ENCODE assay signal across 2 cellular contexts in genomic region chr17:27456681-27457404, GRCh38.
A peak's percentile ranks its signal among the peaks of the same experiment; 100 is the strongest.
TF ChIP-seq lines count a peak whose summit lies in the region.

No MANE protein-coding gene starts in this region.

TF ChIP-seq in GM12878, 131 proteins besides CTCF, POLR2A, EP300 and RAD21:
- no peak for TF ChIP-seq RB1 (IDR thresholded peaks at IDR 0.05; ENCODE audit: borderline replicate concordance)
- no peak for TF ChIP-seq IKZF2 (IDR thresholded peaks at IDR 0.05)
- 0 out of 2 replicates have a peak, but pooled peaks have one; percentile 3 for TF ChIP-seq DPF2 (IDR thresholded peaks at IDR 0.05)
- TF ChIP-seq TBL1XR1 (IDR thresholded peaks at IDR 0.05; ENCODE audit: low read depth, low read length), result no peak
- 0 out of 2 replicates have a peak, but pooled peaks have one; percentile 6 for TF ChIP-seq NKRF (conservative IDR thresholded peaks at IDR 0.05)
- no peak for TF ChIP-seq FOXM1 (IDR thresholded peaks at IDR 0.05; ENCODE audit: low read depth, low read length)
- TF ChIP-seq SKIL (IDR thresholded peaks at IDR 0.05; ENCODE audit: low read depth, poor library complexity, severe bottlenecking), result no peak
- TF ChIP-seq EGR1 (IDR thresholded peaks at IDR 0.05; ENCODE audit: borderline replicate concordance in 1 of 2, low read depth in 2 of 2, low read length in 2 of 2), result no peak
- TF ChIP-seq BMI1 (IDR thresholded peaks at IDR 0.05; ENCODE audit: borderline replicate concordance), result no peak
- no peak for TF ChIP-seq ZNF24 (IDR thresholded peaks at IDR 0.05)
- TF ChIP-seq LARP7 (IDR thresholded peaks at IDR 0.05), result no peak
- no peak for TF ChIP-seq CBX5 (IDR thresholded peaks at IDR 0.05; ENCODE audit: low read depth)

TF ChIP-seq in HepG2, 621 proteins besides CTCF, POLR2A, EP300 and RAD21:
- TF ChIP-seq NRL (CRISPR knock-in tag; IDR thresholded peaks at IDR 0.05; ENCODE audit: borderline replicate concordance) (0 out of 2 replicates have a peak, but pooled peaks have one; percentile 27), ZNF543 (CRISPR knock-in tag; IDR thresholded peaks at IDR 0.05) (no peak), ZNF772 (CRISPR knock-in tag; IDR thresholded peaks at IDR 0.05) (0 out of 2 replicates have a peak, but pooled peaks have one; percentile 27), ZNF747 (CRISPR knock-in tag; IDR thresholded peaks at IDR 0.05; ENCODE audit: borderline replicate concordance) (0 out of 2 replicates have a peak, but pooled peaks have one; percentile 44), ZNF670 (CRISPR knock-in tag; IDR thresholded peaks at IDR 0.05; ENCODE audit: borderline replicate concordance) (0 out of 2 replicates have a peak, but pooled peaks have one; percentile 22), JARID2 (CRISPR knock-in tag; IDR thresholded peaks at IDR 0.05; ENCODE audit: insufficient replicate concordance) (no peak), THRA (CRISPR knock-in tag; IDR thresholded peaks at IDR 0.05; ENCODE audit: borderline replicate concordance) (no peak), THAP9 (CRISPR knock-in tag; IDR thresholded peaks at IDR 0.05; ENCODE audit: borderline replicate concordance) (0 out of 2 replicates have a peak, but pooled peaks have one; percentile 7), ASH2L (IDR thresholded peaks at IDR 0.05; ENCODE audit: insufficient read length, low read depth, low read length) (peak; percentile 27), ZEB1 (IDR thresholded peaks at IDR 0.05; ENCODE audit: insufficient replicate concordance, low read depth) (no peak), POGK (CRISPR knock-in tag; conservative IDR thresholded peaks at IDR 0.05) (0 out of 2 replicates have a peak, but pooled peaks have one; percentile 9), RBFOX2 (IDR thresholded peaks at IDR 0.05; ENCODE audit: low read depth, low read length) (peak; percentile 8), UBTF (CRISPR knock-in tag; IDR thresholded peaks at IDR 0.05) (0 out of 2 replicates have a peak, but pooled peaks have one; percentile 4), ZNF501 (CRISPR knock-in tag; IDR thresholded peaks at IDR 0.05) (0 out of 2 replicates have a peak, but pooled peaks have one; percentile 6), DPF2 (CRISPR knock-in tag; IDR thresholded peaks at IDR 0.05; ENCODE audit: borderline replicate concordance, low read depth) (no peak), SRSF1 (optimal IDR thresholded peaks at IDR 0.05; ENCODE audit: low read depth, low read length) (no peak), KMT2A (CRISPR knock-in tag; IDR thresholded peaks at IDR 0.05) (0 out of 2 replicates have a peak, but pooled peaks have one; percentile 29), FOXP4 (CRISPR knock-in tag; IDR thresholded peaks at IDR 0.05) (no peak), PAF1 (CRISPR knock-in tag; IDR thresholded peaks at IDR 0.05) (no peak), ZFP82 (CRISPR knock-in tag; IDR thresholded peaks at IDR 0.05; ENCODE audit: borderline replicate concordance) (0 out of 2 replicates have a peak, but pooled peaks have one; percentile 49), ZNF207 (IDR thresholded peaks at IDR 0.05; ENCODE audit: borderline replicate concordance) (no peak), ZNF678 (CRISPR knock-in tag; IDR thresholded peaks at IDR 0.05) (no peak), HNRNPLL (IDR thresholded peaks at IDR 0.05; ENCODE audit: low read depth, low read length, poor library complexity, severe bottlenecking) (peak; percentile 74)
